ENCODE assay signal across 9 cellular contexts in genomic region chr11:46369458-46370152, GRCh38. TPM values are rescaled to one million over a fixed set of nuclear protein-coding genes. Genes with fewer than 3 reads are reported as not detected.
DNase-seq lines count a peak whose midpoint lies in the region; ATAC-seq, FAIRE-seq and TF ChIP-seq lines count a peak whose summit lies in the region.
"Had no signal": no experiment of that assay in that cellular context is flagged by ENCODE, and none has a peak within 500 bp of the region (broad histone marks: within the 10 kb centered on the region; RNA-seq: fewer than 3 reads in every experiment).

No MANE protein-coding gene starts in this region.

- H3K27ac ChIP-seq in mammary epithelial cell (ENCODE audit: insufficient read depth, low read depth, low read length) (no peak overlapping the region), HepG2 (ENCODE audit: extremely low read length, insufficient read depth, low read length) (no peak overlapping the region), thyroid gland (no peak overlapping the region)

- H3K4me2 ChIP-seq in mammary epithelial cell (ENCODE audit: insufficient read depth, low read depth, low read length) (no peak overlapping the region), HepG2 (ENCODE audit: low read depth, low read length) (no peak overlapping the region)

- H3K79me2 ChIP-seq in mammary epithelial cell (ENCODE audit: insufficient read depth, low read length): peaks cover 47% of the 10 kb centered on the region
- H3K79me2 ChIP-seq in HepG2 (ENCODE audit: insufficient read depth, low read length): no peaks in the 10 kb centered on the region

- H3K4me3 ChIP-seq in LNCaP clone FGC (ENCODE audit: low read depth, low read length) (no peak overlapping the region), mammary epithelial cell (replicated peaks in 1 of 3; ENCODE audit: insufficient read depth in 1 of 3, low read depth in 2 of 3, low read length in 3 of 3) (no peak overlapping the region), HepG2 (replicated peaks in 1 of 3; ENCODE audit: insufficient read depth in 1 of 3, low read depth in 2 of 3, low read length in 3 of 3) (no peak overlapping the region), thyroid gland (replicated peaks in 1 of 3) (no peak overlapping the region)

- no peak for TF ChIP-seq EP300 in HepG2 (IDR thresholded peaks at IDR 0.05; ENCODE audit: low read depth in 2 of 2, low read length in 2 of 2)
- TF ChIP-seq EP300 in HepG2 (CRISPR knock-in tag; IDR thresholded peaks at IDR 0.05; ENCODE audit: borderline replicate concordance): no peak

- H3K9me3 ChIP-seq in mammary epithelial cell (replicated peaks; ENCODE audit: insufficient read depth, low read length) (no peaks in the 10 kb centered on the region), HepG2 (ENCODE audit: low read length) (no peaks in the 10 kb centered on the region), thyroid gland (no peaks in the 10 kb centered on the region)

- POLR2A ChIA-PET in HepG2 (lab: Yijun Ruan, JAX): no interaction called here

- H4K20me1 ChIP-seq in mammary epithelial cell (ENCODE audit: insufficient read depth, low read length) (no peaks in the 10 kb centered on the region), HepG2 (ENCODE audit: insufficient read depth, low read length) (no peaks in the 10 kb centered on the region)

- DNase-seq in CD1c-positive myeloid dendritic cell (ENCODE audit: extremely low spot score): peak; percentile 60
- no peak for DNase-seq in LNCaP clone FGC (ENCODE audit: low read depth)
- peak; percentile 58 for DNase-seq in T1000 (lab: John Stamatoyannopoulos, UW)
- DNase-seq in mammary epithelial cell: peak; percentile 64
- peak; percentile 70 for DNase-seq in HepG2 (ENCODE audit: low spot score)
- DNase-seq in thyroid gland: peak; percentile 59 to 64
- no peak for DNase-seq in NCI-H524 treated with DMSO at 0.1 percent for 48 hours (lab: John Stamatoyannopoulos, UW)

- dilution Hi-C loops in mammary epithelial cell (cut with HindIII; ENCODE audit: low sequenced_read_pairs): no loop called here

- TF ChIP-seq CTCF in LNCaP clone FGC (IDR thresholded peaks at IDR 0.05; ENCODE audit: control insufficient read depth, extremely low read depth, insufficient read depth): peak; percentile 73
- peak; percentile 82 to 84 for TF ChIP-seq CTCF in mammary epithelial cell (conservative IDR thresholded peaks at IDR 0.05 in 1 of 2, IDR thresholded peaks at IDR 0.05 in 1 of 2; ENCODE audit: extremely low read depth in 1 of 2, insufficient read depth in 1 of 2, low read depth in 1 of 2, low read length in 2 of 2)
- TF ChIP-seq CTCF in HepG2 (CRISPR knock-in tag; IDR thresholded peaks at IDR 0.05): peak; percentile 88
- TF ChIP-seq CTCF in thyroid gland (IDR thresholded peaks at IDR 0.05): peak; percentile 17 to 77 (median 62)

- no peak overlapping the region for H2AFZ ChIP-seq in mammary epithelial cell (ENCODE audit: low read depth, low read length)
- H2AFZ ChIP-seq in HepG2 (ENCODE audit: low read length): no peak overlapping the region

- H3K9ac ChIP-seq in mammary epithelial cell (ENCODE audit: insufficient read depth, low read length): no peak overlapping the region
- no peak overlapping the region for H3K9ac ChIP-seq in HepG2 (ENCODE audit: insufficient read depth, low read depth, low read length)

- CTCF ChIA-PET in mammary epithelial cell (lab: Charles Lee; ENCODE audit: low non-redundant PET) (no interaction called here), HepG2 (lab: Yijun Ruan, JAX; ENCODE audit: low intra/inter-chr PET ratio, low total read pairs) (interaction anchor here (1.9 kb wide), 1 partner anchor 168 kb away, joined by 11 read pairs; no protein-coding TSS in a partner anchor)

- TF ChIP-seq RAD21 in HepG2 (CRISPR knock-in tag; IDR thresholded peaks at IDR 0.05): peak; percentile 53

- BruUV-seq in mammary epithelial cell (replicated peaks; lab: Mats Ljungman, UMichigan) (no TSS peak), HepG2 (replicated peaks; lab: Mats Ljungman, UMichigan) (no TSS peak)

- ATAC-seq in GM19043 (IDR thresholded peaks at IDR 0.05; ENCODE audit: low read depth, unreplicated experiment) (peak; percentile 60), HepG2 (peak; percentile 86)

- H3K4me1 ChIP-seq in mammary epithelial cell (ENCODE audit: insufficient read depth, low read length): peaks cover 8% of the 10 kb centered on the region
- peaks cover 15% of the 10 kb centered on the region for H3K4me1 ChIP-seq in HepG2 (ENCODE audit: insufficient read depth, low read length)
- H3K4me1 ChIP-seq in thyroid gland: peaks cover 3 to 18% of the 10 kb centered on the region in 2 donors

- H3K36me3 ChIP-seq in mammary epithelial cell (ENCODE audit: insufficient read depth, low read length) (peaks cover 25% of the 10 kb centered on the region), HepG2 (replicated peaks in 1 of 2; ENCODE audit: control insufficient read depth in 1 of 2, insufficient read depth in 2 of 2, low read length in 2 of 2) (peaks cover 1 to 14% of the 10 kb centered on the region in 2 experiments; a peak in 2 of 5 replicates), thyroid gland (peaks cover 4 to 26% of the 10 kb centered on the region in 2 donors)

- WGBS in mammary epithelial cell (ENCODE audit: low coverage, missing lambda C conversion rate): 49% methylated on average over 11 of the region's 25 CpGs
- WGBS in HepG2 (ENCODE audit: low lambda C conversion rate): 85% methylated on average over 11 of the region's 25 CpGs
- 63% methylated on average over 7 to 23 of the region's 25 CpGs for WGBS in thyroid gland, 2 donors

- intact Hi-C loops in mammary epithelial cell (cut with micrococcal nuclease) (loop anchor here (1.0 kb wide), 1 partner anchor 169 kb away; no protein-coding TSS in a partner anchor), HepG2 (cut with micrococcal nuclease; ENCODE audit: unreplicated experiment) (loop anchor here (1.0 kb wide), 1 partner anchor 169 kb away; no protein-coding TSS in a partner anchor), thyroid gland (cut with DNase I) (no loop called here)

- FAIRE-seq in HepG2 (lab: Jason Lieb, UNC): peak; percentile 74

- H3K27me3 ChIP-seq in mammary epithelial cell (ENCODE audit: insufficient read depth, low read length) (no peaks in the 10 kb centered on the region), HepG2 (ENCODE audit: control insufficient read depth in 1 of 2, insufficient read depth in 2 of 2, low read length in 2 of 2) (no peaks in the 10 kb centered on the region), thyroid gland (no peaks in the 10 kb centered on the region)

- TF ChIP-seq POLR2A in HepG2 (IDR thresholded peaks at IDR 0.05; ENCODE audit: insufficient read depth in 1 of 2, low read depth in 2 of 2, low read length in 2 of 2) (no peak), thyroid gland (IDR thresholded peaks at IDR 0.05) (no peak)

- in situ Hi-C loops in mammary epithelial cell (cut with MboI; ENCODE audit: low sequenced_read_pairs in 2 of 2): no loop called here
- in situ Hi-C loops in HepG2 (cut with HindIII; ENCODE audit: extremely low pct_ligation_motif_present, low pct_unique_long_range_greater_than_20kb): no loop called here

RNA-seq across cellular contexts. Expression of gene MDK, which starts 11.9 kb away (rescaled TPM):
- total RNA-seq in mammary epithelial cell: 1 to 10 TPM; 2.3 to 2.4 TPM
- polyA plus RNA-seq in mammary epithelial cell: 2.1 TPM
- polyA minus RNA-seq in mammary epithelial cell: not detected
- 149 and 312 TPM in 2 replicates for total RNA-seq in HepG2 (2016; rRNA removed; fragmentation: Illumina TruSeq; extraction: Trizol)
- total RNA-seq in HepG2 (2016; cell fraction: cytosol; rRNA removed; fragmentation: Illumina TruSeq; extraction: Trizol; ENCODE audit: low read depth): 310 and 356 TPM in 2 replicates
- total RNA-seq in HepG2 (2016; cell fraction: insoluble cytoplasmic fraction; rRNA removed; fragmentation: Illumina TruSeq; extraction: Trizol): 138 and 308 TPM in 2 replicates
- 284 and 347 TPM in 2 replicates for total RNA-seq in HepG2 (2016; cell fraction: membrane; rRNA removed; fragmentation: Illumina TruSeq; extraction: Trizol)
- total RNA-seq in HepG2 (2016; cell fraction: nucleus; rRNA removed; fragmentation: Illumina TruSeq; extraction: Trizol): 197 and 254 TPM in 2 replicates
- polyA plus RNA-seq in HepG2 (2011; rRNA removed): 355 and 407 TPM in 2 replicates
- 510 and 850 TPM in 2 replicates for polyA plus RNA-seq in HepG2 (2011; cell fraction: cytosol; rRNA removed)
- polyA plus RNA-seq in HepG2 (2011; cell fraction: nucleus; rRNA removed): 205 and 210 TPM in 2 replicates
- polyA plus RNA-seq in HepG2 (2012): 127 and 170 TPM in 2 replicates
- polyA plus RNA-seq in HepG2 (2016; cell fraction: cytosol; fragmentation: Illumina TruSeq; extraction: Trizol; ENCODE audit: low read depth): 699 and 772 TPM in 2 replicates
- 298 and 351 TPM in 2 replicates for polyA plus RNA-seq in HepG2 (2016; cell fraction: insoluble cytoplasmic fraction; fragmentation: Illumina TruSeq; extraction: Trizol; ENCODE audit: low read depth)
- 584 and 631 TPM in 2 replicates for polyA plus RNA-seq in HepG2 (2016; cell fraction: membrane; fragmentation: Illumina TruSeq; extraction: Trizol; ENCODE audit: low read depth)
- 829 and 892 TPM in 2 replicates for polyA plus RNA-seq in HepG2 (2016; cell fraction: nucleus; fragmentation: Illumina TruSeq; extraction: Trizol; ENCODE audit: insufficient read depth, low read depth)
- polyA minus RNA-seq in HepG2 (2011; rRNA and poly(A)+ RNA removed; ENCODE audit: low replicate concordance): 1.3 and 126 TPM in 2 replicates
- polyA minus RNA-seq in HepG2 (2011; cell fraction: cytosol; rRNA and poly(A)+ RNA removed): 66.8 and 86.0 TPM in 2 replicates
- polyA minus RNA-seq in HepG2 (2011; cell fraction: nucleus; rRNA and poly(A)+ RNA removed): 18.5 and 19.3 TPM in 2 replicates
- total RNA-seq in thyroid gland: 10 to 100 TPM in 3 of 4 donors, 1 to 10 TPM in 1; 3.3 to 24.3 (median 16.7) TPM

RNA-seq across cellular contexts. Expression of gene CHRM4, which starts 22.0 kb away (rescaled TPM):
- total RNA-seq in mammary epithelial cell: under 1 TPM in 1 of 2 donors, not detected in 1; 0.17 TPM
- polyA plus RNA-seq in mammary epithelial cell: 0.03 TPM
- polyA minus RNA-seq in mammary epithelial cell: not detected
- 0.13 TPM in 1 of 2 replicates, not detected in the other for total RNA-seq in HepG2 (2016; rRNA removed; fragmentation: Illumina TruSeq; extraction: Trizol)
- total RNA-seq in HepG2 (2016; cell fraction: cytosol; rRNA removed; fragmentation: Illumina TruSeq; extraction: Trizol; ENCODE audit: low read depth): not detected in 2 replicates
- total RNA-seq in HepG2 (2016; cell fraction: insoluble cytoplasmic fraction; rRNA removed; fragmentation: Illumina TruSeq; extraction: Trizol): 0.11 TPM in 1 of 2 replicates, not detected in the other
- total RNA-seq in HepG2 (2016; cell fraction: membrane; rRNA removed; fragmentation: Illumina TruSeq; extraction: Trizol): 0.15 TPM in 1 of 2 replicates, not detected in the other
- total RNA-seq in HepG2 (2016; cell fraction: nucleus; rRNA removed; fragmentation: Illumina TruSeq; extraction: Trizol): 0.25 TPM in 1 of 2 replicates, not detected in the other
- polyA plus RNA-seq in HepG2 (2011; rRNA removed): 0.21 and 0.22 TPM in 2 replicates
- 0.12 and 0.19 TPM in 2 replicates for polyA plus RNA-seq in HepG2 (2011; cell fraction: cytosol; rRNA removed)
- 0.43 and 0.85 TPM in 2 replicates for polyA plus RNA-seq in HepG2 (2011; cell fraction: nucleus; rRNA removed)
- 0.27 TPM in 1 of 2 replicates, not detected in the other for polyA plus RNA-seq in HepG2 (2012)
- polyA plus RNA-seq in HepG2 (2016; cell fraction: cytosol; fragmentation: Illumina TruSeq; extraction: Trizol; ENCODE audit: low read depth): 0.08 TPM in 1 of 2 replicates, not detected in the other
- polyA plus RNA-seq in HepG2 (2016; cell fraction: insoluble cytoplasmic fraction; fragmentation: Illumina TruSeq; extraction: Trizol; ENCODE audit: low read depth): 0.15 TPM in 1 of 2 replicates, not detected in the other
- 0.21 TPM in 1 of 2 replicates, not detected in the other for polyA plus RNA-seq in HepG2 (2016; cell fraction: membrane; fragmentation: Illumina TruSeq; extraction: Trizol; ENCODE audit: low read depth)
- polyA plus RNA-seq in HepG2 (2016; cell fraction: nucleus; fragmentation: Illumina TruSeq; extraction: Trizol; ENCODE audit: insufficient read depth, low read depth): 0.41 TPM in 1 of 2 replicates, not detected in the other
- polyA minus RNA-seq in HepG2 (2011; rRNA and poly(A)+ RNA removed; ENCODE audit: low replicate concordance): 0.58 and 0.90 TPM in 2 replicates
- polyA minus RNA-seq in HepG2 (2011; cell fraction: cytosol; rRNA and poly(A)+ RNA removed): not detected in 2 replicates
- polyA minus RNA-seq in HepG2 (2011; cell fraction: nucleus; rRNA and poly(A)+ RNA removed): 0.50 and 0.52 TPM in 2 replicates
- under 1 TPM in 1 of 4 donors, not detected in 3; 0.22 TPM for total RNA-seq in thyroid gland
- total RNA-seq: NCI-H460 had no signal

RNA-seq across cellular contexts. Expression of gene DGKZ, which starts 22.3 kb away (rescaled TPM):
- total RNA-seq in mammary epithelial cell (10 to 100 TPM; 80.7 to 83.6 TPM), HepG2 (2016; rRNA removed; fragmentation: Illumina TruSeq; extraction: Trizol) (14.6 and 20.7 TPM in 2 replicates), thyroid gland (10 to 100 TPM; 29.7 to 53.5 (median 41.8) TPM)
- polyA plus RNA-seq in mammary epithelial cell (71.3 TPM), HepG2 (2011; rRNA removed) (15.8 and 17.6 TPM in 2 replicates)
- polyA minus RNA-seq in mammary epithelial cell: 90.3 TPM
- total RNA-seq in HepG2 (2016; cell fraction: cytosol; rRNA removed; fragmentation: Illumina TruSeq; extraction: Trizol; ENCODE audit: low read depth): 11.9 and 13.2 TPM in 2 replicates
- total RNA-seq in HepG2 (2016; cell fraction: insoluble cytoplasmic fraction; rRNA removed; fragmentation: Illumina TruSeq; extraction: Trizol): 11.6 and 19.8 TPM in 2 replicates
- 26.9 and 29.6 TPM in 2 replicates for total RNA-seq in HepG2 (2016; cell fraction: membrane; rRNA removed; fragmentation: Illumina TruSeq; extraction: Trizol)
- total RNA-seq in HepG2 (2016; cell fraction: nucleus; rRNA removed; fragmentation: Illumina TruSeq; extraction: Trizol): 18.5 and 22.1 TPM in 2 replicates
- polyA plus RNA-seq in HepG2 (2011; cell fraction: cytosol; rRNA removed): 8.8 and 15.2 TPM in 2 replicates
- 108 and 162 TPM in 2 replicates for polyA plus RNA-seq in HepG2 (2011; cell fraction: nucleus; rRNA removed)
- polyA plus RNA-seq in HepG2 (2012): 11.6 and 19.4 TPM in 2 replicates
- 18.6 and 18.8 TPM in 2 replicates for polyA plus RNA-seq in HepG2 (2016; cell fraction: cytosol; fragmentation: Illumina TruSeq; extraction: Trizol; ENCODE audit: low read depth)
- 21.9 and 30.3 TPM in 2 replicates for polyA plus RNA-seq in HepG2 (2016; cell fraction: insoluble cytoplasmic fraction; fragmentation: Illumina TruSeq; extraction: Trizol; ENCODE audit: low read depth)
- 44.5 and 49.9 TPM in 2 replicates for polyA plus RNA-seq in HepG2 (2016; cell fraction: membrane; fragmentation: Illumina TruSeq; extraction: Trizol; ENCODE audit: low read depth)
- 65.9 and 71.9 TPM in 2 replicates for polyA plus RNA-seq in HepG2 (2016; cell fraction: nucleus; fragmentation: Illumina TruSeq; extraction: Trizol; ENCODE audit: insufficient read depth, low read depth)
- polyA minus RNA-seq in HepG2 (2011; rRNA and poly(A)+ RNA removed; ENCODE audit: low replicate concordance): 43.2 and 71.9 TPM in 2 replicates
- polyA minus RNA-seq in HepG2 (2011; cell fraction: cytosol; rRNA and poly(A)+ RNA removed): 12.3 and 14.8 TPM in 2 replicates
- 15.9 and 16.9 TPM in 2 replicates for polyA minus RNA-seq in HepG2 (2011; cell fraction: nucleus; rRNA and poly(A)+ RNA removed)

Comparison
In these comparisons a context has a peak if more than half of its experiments do, and no peak if none do; other contexts are left out.
1. DNase-seq: peak in CD1c-positive myeloid dendritic cell (single experiment), T1000 (single experiment), mammary epithelial cell (single experiment), HepG2 (single experiment) and thyroid gland (2 of 2); none in LNCaP clone FGC (single experiment) and NCI-H524 treated with DMSO at 0.1 percent for 48 hours (single experiment).
2. RNA of gene MDK, which starts 11.9 kb away (total RNA-seq): 138 to 356 TPM in HepG2; 3.3 to 24.3 TPM in thyroid gland and 2.3 to 2.4 TPM in mammary epithelial cell; every median in the first group is over 4 times any median in the second.
3. Peak in every context shown above with its lines, with median percentiles within 50 percentile points of each other: CTCF ChIP-seq.